In genomic region chr1:211606914-211607751, GRCh38 we compare ENCODE assay signal across 7 cellular contexts. TPM values are rescaled to one million over a fixed set of nuclear protein-coding genes. Genes with fewer than 3 reads are reported as not detected.
A peak's percentile ranks its signal among the peaks of the same experiment; 100 is the strongest.
DNase-seq lines count a peak whose midpoint lies in the region; ATAC-seq and TF ChIP-seq lines count a peak whose summit lies in the region.

No MANE protein-coding gene starts in this region.

- ATAC-seq in GM18907 (IDR thresholded peaks at IDR 0.05; ENCODE audit: unreplicated experiment), result peak; percentile 94
- ATAC-seq in HG02588 (IDR thresholded peaks at IDR 0.05; ENCODE audit: unreplicated experiment), result peak; percentile 91

- peak overlapping the region in 1 of 4 donors; percentile 53 for H3K27ac ChIP-seq in esophagus muscularis mucosa (replicated peaks in 1 of 4)
- peak overlapping the region; percentile 41 for H3K27ac ChIP-seq in substantia nigra (ENCODE audit: low read depth, low read length, poor library complexity, severe bottlenecking)
- H3K27ac ChIP-seq in endodermal cell (ENCODE audit: low read depth, low read length), result no peak overlapping the region

- H3K36me3 ChIP-seq in esophagus muscularis mucosa, result no peaks in the 10 kb centered on the region
- H3K36me3 ChIP-seq in endodermal cell (ENCODE audit: control insufficient read depth, insufficient read depth, low read length), result no peaks in the 10 kb centered on the region

- H3K27me3 ChIP-seq in esophagus muscularis mucosa (no peaks in the 10 kb centered on the region), endodermal cell (ENCODE audit: control insufficient read depth, insufficient read depth, low read length, poor library complexity, severe bottlenecking) (peaks cover 6% of the 10 kb centered on the region)

- H3K4me1 ChIP-seq in esophagus muscularis mucosa (peaks cover 13 to 31% (median 20%) of the 10 kb centered on the region in 4 donors), endodermal cell (ENCODE audit: control insufficient read depth, insufficient read depth, low read length) (no peaks in the 10 kb centered on the region)

- H3K9ac ChIP-seq in endodermal cell (ENCODE audit: extremely low read depth, low read length, poor library complexity, severe bottlenecking), result no peak overlapping the region

- TF ChIP-seq POLR2A in esophagus muscularis mucosa (IDR thresholded peaks at IDR 0.05; ENCODE audit: low read depth), result no peak

- H3K27me3 Mint-ChIP-seq in endodermal cell (ENCODE audit: insufficient read depth), result peaks cover 10% of the 10 kb centered on the region

- peak; percentile 97 for DNase-seq in NOMO-1 treated with DMSO at 0.1 percent for 48 hours (lab: John Stamatoyannopoulos, UW; ENCODE audit: unreplicated experiment)
- DNase-seq in esophagus muscularis mucosa (ENCODE audit: extremely low spot score), result no peak
- peak in 11 of 49 donors; percentile 8 to 33 (median 17) for DNase-seq in substantia nigra (lab: John Stamatoyannopoulos, UW)
- no peak for DNase-seq in endodermal cell
- DNase-seq in inferior parietal cortex (ENCODE audit: extremely low spot score), result no peak

- no peaks in the 10 kb centered on the region for H3K9me3 ChIP-seq in esophagus muscularis mucosa
- no peaks in the 10 kb centered on the region for H3K9me3 ChIP-seq in endodermal cell (ENCODE audit: control insufficient read depth, low read length)

- no peaks in the 10 kb centered on the region for H3K9me3 Mint-ChIP-seq in endodermal cell

- H3K4me1 Mint-ChIP-seq in endodermal cell, result peaks cover 3% of the 10 kb centered on the region

- H3K4me3 Mint-ChIP-seq in endodermal cell, result no peak overlapping the region

- no peak overlapping the region for H3K27ac Mint-ChIP-seq in endodermal cell

- WGBS in esophagus muscularis mucosa, result 79% methylated on average over 12 of the region's 12 CpGs
- 79 to 89% methylated on average over 6 to 12 of the region's 12 CpGs for WGBS in endodermal cell (ENCODE audit: insufficient coverage in 1 of 2, insufficient read length in 1 of 2), 2 experiments

- no peak for TF ChIP-seq EP300 in esophagus muscularis mucosa (IDR thresholded peaks at IDR 0.05)

- intact Hi-C loops in esophagus muscularis mucosa (cut with DNase I), result no loop called here

- H3K36me3 Mint-ChIP-seq in endodermal cell (ENCODE audit: low read depth), result no peaks in the 10 kb centered on the region

- peak overlapping the region in 3 of 4 donors; percentile 5 to 38 (median 15) for H3K4me3 ChIP-seq in esophagus muscularis mucosa
- H3K4me3 ChIP-seq in endodermal cell (ENCODE audit: low read length), result no peak overlapping the region

- no peak for TF ChIP-seq CTCF in esophagus muscularis mucosa (IDR thresholded peaks at IDR 0.05)
- no peak for TF ChIP-seq CTCF in endodermal cell (conservative IDR thresholded peaks at IDR 0.05)

RNA-seq across cellular contexts. Expression of gene SLC30A1, which starts 28.2 kb away (rescaled TPM):
- total RNA-seq in esophagus muscularis mucosa (10 to 100 TPM in 3 of 4 donors, 1 to 10 TPM in 1; 7.5 to 10.6 (median 10.2) TPM), endodermal cell (10 to 100 TPM in 1 of 2 donors, 1 to 10 TPM in 1; 9.0 to 14.0 TPM)
- polyA plus RNA-seq in endodermal cell (2013, experiment 1 of 2), result 12.3 TPM
- polyA plus RNA-seq in endodermal cell (2013, experiment 2 of 2), result 11.4 TPM
